ENCODE assay signal across 1 cellular context in the genomic region with DNA sequence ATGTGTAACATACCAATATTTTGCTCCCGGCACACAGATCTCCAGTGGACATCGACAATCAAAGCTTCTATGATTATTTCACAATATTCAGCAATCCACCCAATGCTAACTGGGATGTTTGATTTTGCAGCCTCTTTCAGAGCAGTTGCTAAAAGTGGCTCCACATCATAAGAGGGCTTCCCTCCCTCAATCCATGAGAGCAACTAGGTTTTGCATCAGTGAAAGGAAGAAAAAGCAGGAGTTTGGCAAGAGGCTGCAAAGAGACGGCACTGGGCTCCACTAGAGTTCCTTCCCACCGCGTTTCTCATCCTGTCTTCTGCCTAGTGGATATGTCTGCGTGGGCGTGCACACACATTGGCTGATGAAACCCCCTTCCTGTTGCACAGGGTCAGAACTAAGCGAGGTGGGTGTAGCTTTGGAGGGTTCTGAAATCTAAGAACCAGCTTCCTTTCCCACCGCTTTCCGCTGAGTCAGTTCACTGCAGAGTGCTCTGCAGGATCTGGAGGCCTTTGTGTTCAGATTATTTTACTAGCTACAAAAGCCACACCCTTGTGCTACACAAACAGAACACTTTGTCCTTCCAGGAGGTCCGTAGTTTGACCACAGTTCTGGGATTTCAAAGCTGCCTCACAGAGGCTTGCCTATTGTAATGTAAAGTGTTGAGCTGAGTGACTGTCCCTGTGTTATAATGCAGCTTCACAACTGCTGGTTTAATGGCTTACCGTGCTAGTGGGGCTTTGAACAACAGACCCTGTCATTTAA.
TF ChIP-seq lines count a peak whose summit lies in the region.

No MANE protein-coding gene starts in this region.

TF ChIP-seq in K562, 482 proteins besides CTCF, POLR2A, EP300 and RAD21 (continued from another document and continues in another):
- TF ChIP-seq, protein P1, sequence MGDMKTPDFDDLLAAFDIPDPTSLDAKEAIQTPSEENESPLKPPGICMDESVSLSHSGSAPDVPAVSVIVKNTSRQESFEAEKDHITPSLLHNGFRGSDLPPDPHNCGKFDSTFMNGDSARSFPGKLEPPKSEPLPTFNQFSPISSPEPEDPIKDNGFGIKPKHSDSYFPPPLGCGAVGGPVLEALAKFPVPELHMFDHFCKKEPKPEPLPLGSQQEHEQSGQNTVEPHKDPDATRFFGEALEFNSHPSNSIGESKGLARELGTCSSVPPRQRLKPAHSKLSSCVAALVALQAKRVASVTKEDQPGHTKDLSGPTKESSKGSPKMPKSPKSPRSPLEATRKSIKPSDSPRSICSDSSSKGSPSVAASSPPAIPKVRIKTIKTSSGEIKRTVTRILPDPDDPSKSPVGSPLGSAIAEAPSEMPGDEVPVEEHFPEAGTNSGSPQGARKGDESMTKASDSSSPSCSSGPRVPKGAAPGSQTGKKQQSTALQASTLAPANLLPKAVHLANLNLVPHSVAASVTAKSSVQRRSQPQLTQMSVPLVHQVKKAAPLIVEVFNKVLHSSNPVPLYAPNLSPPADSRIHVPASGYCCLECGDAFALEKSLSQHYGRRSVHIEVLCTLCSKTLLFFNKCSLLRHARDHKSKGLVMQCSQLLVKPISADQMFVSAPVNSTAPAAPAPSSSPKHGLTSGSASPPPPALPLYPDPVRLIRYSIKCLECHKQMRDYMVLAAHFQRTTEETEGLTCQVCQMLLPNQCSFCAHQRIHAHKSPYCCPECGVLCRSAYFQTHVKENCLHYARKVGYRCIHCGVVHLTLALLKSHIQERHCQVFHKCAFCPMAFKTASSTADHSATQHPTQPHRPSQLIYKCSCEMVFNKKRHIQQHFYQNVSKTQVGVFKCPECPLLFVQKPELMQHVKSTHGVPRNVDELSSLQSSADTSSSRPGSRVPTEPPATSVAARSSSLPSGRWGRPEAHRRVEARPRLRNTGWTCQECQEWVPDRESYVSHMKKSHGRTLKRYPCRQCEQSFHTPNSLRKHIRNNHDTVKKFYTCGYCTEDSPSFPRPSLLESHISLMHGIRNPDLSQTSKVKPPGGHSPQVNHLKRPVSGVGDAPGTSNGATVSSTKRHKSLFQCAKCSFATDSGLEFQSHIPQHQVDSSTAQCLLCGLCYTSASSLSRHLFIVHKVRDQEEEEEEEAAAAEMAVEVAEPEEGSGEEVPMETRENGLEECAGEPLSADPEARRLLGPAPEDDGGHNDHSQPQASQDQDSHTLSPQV (IDR thresholded peaks at IDR 0.05), result peak; percentile 76
- TF ChIP-seq, protein P2, sequence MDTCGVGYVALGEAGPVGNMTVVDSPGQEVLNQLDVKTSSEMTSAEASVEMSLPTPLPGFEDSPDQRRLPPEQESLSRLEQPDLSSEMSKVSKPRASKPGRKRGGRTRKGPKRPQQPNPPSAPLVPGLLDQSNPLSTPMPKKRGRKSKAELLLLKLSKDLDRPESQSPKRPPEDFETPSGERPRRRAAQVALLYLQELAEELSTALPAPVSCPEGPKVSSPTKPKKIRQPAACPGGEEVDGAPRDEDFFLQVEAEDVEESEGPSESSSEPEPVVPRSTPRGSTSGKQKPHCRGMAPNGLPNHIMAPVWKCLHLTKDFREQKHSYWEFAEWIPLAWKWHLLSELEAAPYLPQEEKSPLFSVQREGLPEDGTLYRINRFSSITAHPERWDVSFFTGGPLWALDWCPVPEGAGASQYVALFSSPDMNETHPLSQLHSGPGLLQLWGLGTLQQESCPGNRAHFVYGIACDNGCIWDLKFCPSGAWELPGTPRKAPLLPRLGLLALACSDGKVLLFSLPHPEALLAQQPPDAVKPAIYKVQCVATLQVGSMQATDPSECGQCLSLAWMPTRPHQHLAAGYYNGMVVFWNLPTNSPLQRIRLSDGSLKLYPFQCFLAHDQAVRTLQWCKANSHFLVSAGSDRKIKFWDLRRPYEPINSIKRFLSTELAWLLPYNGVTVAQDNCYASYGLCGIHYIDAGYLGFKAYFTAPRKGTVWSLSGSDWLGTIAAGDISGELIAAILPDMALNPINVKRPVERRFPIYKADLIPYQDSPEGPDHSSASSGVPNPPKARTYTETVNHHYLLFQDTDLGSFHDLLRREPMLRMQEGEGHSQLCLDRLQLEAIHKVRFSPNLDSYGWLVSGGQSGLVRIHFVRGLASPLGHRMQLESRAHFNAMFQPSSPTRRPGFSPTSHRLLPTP (IDR thresholded peaks at IDR 0.05; ENCODE audit: borderline replicate concordance, extremely low read depth, insufficient read length), result no peak
- no peak for TF ChIP-seq NFYB (IDR thresholded peaks at IDR 0.05; ENCODE audit: extremely low read depth, insufficient read length)
- peak; percentile 93 for TF ChIP-seq MTA1 (IDR thresholded peaks at IDR 0.05; ENCODE audit: borderline replicate concordance)
- TF ChIP-seq, protein P3, sequence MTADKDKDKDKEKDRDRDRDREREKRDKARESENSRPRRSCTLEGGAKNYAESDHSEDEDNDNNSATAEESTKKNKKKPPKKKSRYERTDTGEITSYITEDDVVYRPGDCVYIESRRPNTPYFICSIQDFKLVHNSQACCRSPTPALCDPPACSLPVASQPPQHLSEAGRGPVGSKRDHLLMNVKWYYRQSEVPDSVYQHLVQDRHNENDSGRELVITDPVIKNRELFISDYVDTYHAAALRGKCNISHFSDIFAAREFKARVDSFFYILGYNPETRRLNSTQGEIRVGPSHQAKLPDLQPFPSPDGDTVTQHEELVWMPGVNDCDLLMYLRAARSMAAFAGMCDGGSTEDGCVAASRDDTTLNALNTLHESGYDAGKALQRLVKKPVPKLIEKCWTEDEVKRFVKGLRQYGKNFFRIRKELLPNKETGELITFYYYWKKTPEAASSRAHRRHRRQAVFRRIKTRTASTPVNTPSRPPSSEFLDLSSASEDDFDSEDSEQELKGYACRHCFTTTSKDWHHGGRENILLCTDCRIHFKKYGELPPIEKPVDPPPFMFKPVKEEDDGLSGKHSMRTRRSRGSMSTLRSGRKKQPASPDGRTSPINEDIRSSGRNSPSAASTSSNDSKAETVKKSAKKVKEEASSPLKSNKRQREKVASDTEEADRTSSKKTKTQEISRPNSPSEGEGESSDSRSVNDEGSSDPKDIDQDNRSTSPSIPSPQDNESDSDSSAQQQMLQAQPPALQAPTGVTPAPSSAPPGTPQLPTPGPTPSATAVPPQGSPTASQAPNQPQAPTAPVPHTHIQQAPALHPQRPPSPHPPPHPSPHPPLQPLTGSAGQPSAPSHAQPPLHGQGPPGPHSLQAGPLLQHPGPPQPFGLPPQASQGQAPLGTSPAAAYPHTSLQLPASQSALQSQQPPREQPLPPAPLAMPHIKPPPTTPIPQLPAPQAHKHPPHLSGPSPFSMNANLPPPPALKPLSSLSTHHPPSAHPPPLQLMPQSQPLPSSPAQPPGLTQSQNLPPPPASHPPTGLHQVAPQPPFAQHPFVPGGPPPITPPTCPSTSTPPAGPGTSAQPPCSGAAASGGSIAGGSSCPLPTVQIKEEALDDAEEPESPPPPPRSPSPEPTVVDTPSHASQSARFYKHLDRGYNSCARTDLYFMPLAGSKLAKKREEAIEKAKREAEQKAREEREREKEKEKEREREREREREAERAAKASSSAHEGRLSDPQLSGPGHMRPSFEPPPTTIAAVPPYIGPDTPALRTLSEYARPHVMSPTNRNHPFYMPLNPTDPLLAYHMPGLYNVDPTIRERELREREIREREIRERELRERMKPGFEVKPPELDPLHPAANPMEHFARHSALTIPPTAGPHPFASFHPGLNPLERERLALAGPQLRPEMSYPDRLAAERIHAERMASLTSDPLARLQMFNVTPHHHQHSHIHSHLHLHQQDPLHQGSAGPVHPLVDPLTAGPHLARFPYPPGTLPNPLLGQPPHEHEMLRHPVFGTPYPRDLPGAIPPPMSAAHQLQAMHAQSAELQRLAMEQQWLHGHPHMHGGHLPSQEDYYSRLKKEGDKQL (CRISPR knock-in tag; IDR thresholded peaks at IDR 0.05; ENCODE audit: borderline replicate concordance), result no peak
- no peak for TF ChIP-seq ZNF133 (CRISPR knock-in tag; IDR thresholded peaks at IDR 0.05)
- TF ChIP-seq, protein P4, sequence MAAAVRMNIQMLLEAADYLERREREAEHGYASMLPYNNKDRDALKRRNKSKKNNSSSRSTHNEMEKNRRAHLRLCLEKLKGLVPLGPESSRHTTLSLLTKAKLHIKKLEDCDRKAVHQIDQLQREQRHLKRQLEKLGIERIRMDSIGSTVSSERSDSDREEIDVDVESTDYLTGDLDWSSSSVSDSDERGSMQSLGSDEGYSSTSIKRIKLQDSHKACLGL (CRISPR knock-in tag; IDR thresholded peaks at IDR 0.05; ENCODE audit: borderline replicate concordance, poor library complexity, severe bottlenecking), result no peak
- no peak for TF ChIP-seq HSF4 (CRISPR knock-in tag; IDR thresholded peaks at IDR 0.05; ENCODE audit: borderline replicate concordance)
- TF ChIP-seq NR2F6 (CRISPR knock-in tag; IDR thresholded peaks at IDR 0.05), result no peak
- no peak for TF ChIP-seq EWSR1 (IDR thresholded peaks at IDR 0.05; ENCODE audit: borderline replicate concordance, low read depth, partially characterized antibody)
- TF ChIP-seq, protein P5, sequence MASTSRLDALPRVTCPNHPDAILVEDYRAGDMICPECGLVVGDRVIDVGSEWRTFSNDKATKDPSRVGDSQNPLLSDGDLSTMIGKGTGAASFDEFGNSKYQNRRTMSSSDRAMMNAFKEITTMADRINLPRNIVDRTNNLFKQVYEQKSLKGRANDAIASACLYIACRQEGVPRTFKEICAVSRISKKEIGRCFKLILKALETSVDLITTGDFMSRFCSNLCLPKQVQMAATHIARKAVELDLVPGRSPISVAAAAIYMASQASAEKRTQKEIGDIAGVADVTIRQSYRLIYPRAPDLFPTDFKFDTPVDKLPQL (IDR thresholded peaks at IDR 0.05; ENCODE audit: extremely low read depth, insufficient read length), result peak; percentile 41
- TF ChIP-seq, protein P6, sequence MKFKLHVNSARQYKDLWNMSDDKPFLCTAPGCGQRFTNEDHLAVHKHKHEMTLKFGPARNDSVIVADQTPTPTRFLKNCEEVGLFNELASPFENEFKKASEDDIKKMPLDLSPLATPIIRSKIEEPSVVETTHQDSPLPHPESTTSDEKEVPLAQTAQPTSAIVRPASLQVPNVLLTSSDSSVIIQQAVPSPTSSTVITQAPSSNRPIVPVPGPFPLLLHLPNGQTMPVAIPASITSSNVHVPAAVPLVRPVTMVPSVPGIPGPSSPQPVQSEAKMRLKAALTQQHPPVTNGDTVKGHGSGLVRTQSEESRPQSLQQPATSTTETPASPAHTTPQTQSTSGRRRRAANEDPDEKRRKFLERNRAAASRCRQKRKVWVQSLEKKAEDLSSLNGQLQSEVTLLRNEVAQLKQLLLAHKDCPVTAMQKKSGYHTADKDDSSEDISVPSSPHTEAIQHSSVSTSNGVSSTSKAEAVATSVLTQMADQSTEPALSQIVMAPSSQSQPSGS (CRISPR knock-in tag; IDR thresholded peaks at IDR 0.05), result no peak
- no peak for TF ChIP-seq GABPB2 (CRISPR knock-in tag; conservative IDR thresholded peaks at IDR 0.05)
- TF ChIP-seq GABPB1 (CRISPR knock-in tag; IDR thresholded peaks at IDR 0.05), result no peak
- TF ChIP-seq ZNF174 (CRISPR knock-in tag; IDR thresholded peaks at IDR 0.05), result peak; percentile 60; the same call in 1 of the 2 replicates
- TF ChIP-seq BRCA1 (IDR thresholded peaks at IDR 0.05), result no peak
- TF ChIP-seq BRCA1 (CRISPR knock-in tag; IDR thresholded peaks at IDR 0.05), result no peak
- TF ChIP-seq, protein P7, sequence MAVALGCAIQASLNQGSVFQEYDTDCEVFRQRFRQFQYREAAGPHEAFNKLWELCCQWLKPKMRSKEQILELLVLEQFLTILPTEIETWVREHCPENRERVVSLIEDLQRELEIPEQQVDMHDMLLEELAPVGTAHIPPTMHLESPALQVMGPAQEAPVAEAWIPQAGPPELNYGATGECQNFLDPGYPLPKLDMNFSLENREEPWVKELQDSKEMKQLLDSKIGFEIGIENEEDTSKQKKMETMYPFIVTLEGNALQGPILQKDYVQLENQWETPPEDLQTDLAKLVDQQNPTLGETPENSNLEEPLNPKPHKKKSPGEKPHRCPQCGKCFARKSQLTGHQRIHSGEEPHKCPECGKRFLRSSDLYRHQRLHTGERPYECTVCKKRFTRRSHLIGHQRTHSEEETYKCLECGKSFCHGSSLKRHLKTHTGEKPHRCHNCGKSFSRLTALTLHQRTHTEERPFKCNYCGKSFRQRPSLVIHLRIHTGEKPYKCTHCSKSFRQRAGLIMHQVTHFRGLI (CRISPR knock-in tag; IDR thresholded peaks at IDR 0.05), result no peak
- TF ChIP-seq HEY1 (CRISPR knock-in tag; IDR thresholded peaks at IDR 0.05; ENCODE audit: borderline replicate concordance), result no peak
- TF ChIP-seq RFX5 (IDR thresholded peaks at IDR 0.05; ENCODE audit: low read depth, low read length), result no peak
- peak; percentile 83 for TF ChIP-seq ZNF589 (CRISPR knock-in tag; IDR thresholded peaks at IDR 0.05; ENCODE audit: low read depth)
- TF ChIP-seq SRSF7 (optimal IDR thresholded peaks at IDR 0.05; ENCODE audit: low read depth, low read length), result no peak
- TF ChIP-seq SRSF3 (IDR thresholded peaks at IDR 0.05; ENCODE audit: insufficient read depth, low read length), result no peak
- no peak for TF ChIP-seq L3MBTL2 (IDR thresholded peaks at IDR 0.05)
- no peak for TF ChIP-seq ZNF830 (CRISPR knock-in tag; IDR thresholded peaks at IDR 0.05)
- no peak for TF ChIP-seq FOXJ3 (CRISPR knock-in tag; IDR thresholded peaks at IDR 0.05)
- 0 out of 2 replicates have a peak, but pooled peaks have one; percentile 16 for TF ChIP-seq ZC3H11A (IDR thresholded peaks at IDR 0.05; ENCODE audit: low read depth, low read length)
- TF ChIP-seq, protein P8, sequence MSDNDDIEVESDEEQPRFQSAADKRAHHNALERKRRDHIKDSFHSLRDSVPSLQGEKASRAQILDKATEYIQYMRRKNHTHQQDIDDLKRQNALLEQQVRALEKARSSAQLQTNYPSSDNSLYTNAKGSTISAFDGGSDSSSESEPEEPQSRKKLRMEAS (CRISPR knock-in tag; IDR thresholded peaks at IDR 0.05), result no peak
- TF ChIP-seq ZNF197 (CRISPR knock-in tag; IDR thresholded peaks at IDR 0.05; ENCODE audit: low read depth), result no peak; the same call in 1 of the 2 replicates
- TF ChIP-seq CREBBP (IDR thresholded peaks at IDR 0.05; ENCODE audit: low read depth, low read length), result no peak
